ENCODE assay signal across 8 cellular contexts in the genomic region with DNA sequence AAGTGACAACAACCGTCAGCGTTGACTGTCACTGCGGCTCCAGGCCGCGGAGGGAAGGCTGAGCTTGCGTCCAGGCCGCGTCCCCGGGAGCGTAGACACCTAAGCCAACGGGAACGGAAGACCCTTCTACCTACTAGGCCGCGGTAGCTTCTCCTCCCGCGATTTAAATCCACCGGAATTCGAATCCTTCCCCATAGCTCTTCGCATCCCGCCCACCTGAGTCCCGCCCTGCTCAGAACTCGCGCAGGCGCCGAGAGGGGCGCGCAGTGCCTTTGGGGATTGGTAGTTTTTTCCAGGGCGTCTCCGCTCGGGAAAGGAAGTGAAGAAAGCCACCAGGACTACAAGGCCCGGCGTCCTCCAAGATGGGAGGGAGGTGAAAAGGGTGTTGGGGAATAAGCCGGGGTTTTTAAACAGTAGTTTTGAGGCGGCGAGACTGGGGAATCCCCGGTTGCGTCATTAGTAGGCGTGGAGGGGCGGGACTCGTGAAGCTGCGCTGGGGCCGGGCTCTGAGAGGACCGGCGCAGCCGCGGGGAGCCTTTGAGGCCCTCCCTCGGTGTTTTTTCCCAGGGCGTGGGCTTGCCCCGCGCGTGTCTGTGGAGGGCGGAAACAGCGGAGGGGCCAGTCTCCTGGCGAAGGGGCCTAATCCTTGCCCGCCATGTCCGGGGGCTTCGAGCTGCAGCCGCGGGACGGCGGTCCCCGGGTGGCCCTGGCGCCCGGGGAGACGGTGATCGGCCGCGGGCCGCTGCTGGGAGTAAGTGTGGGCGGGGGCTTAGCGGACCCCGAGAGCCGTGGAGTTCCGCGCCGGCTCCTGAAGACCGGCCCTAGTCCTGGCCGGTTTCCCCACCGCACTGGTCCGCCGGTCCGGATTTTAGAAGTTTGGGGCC. TPM values are rescaled to one million over a fixed set of nuclear protein-coding genes. Genes with fewer than 3 reads are reported as not detected.
DNase-seq lines count a peak whose midpoint lies in the region; FAIRE-seq and TF ChIP-seq lines count a peak whose summit lies in the region.

A gene with protein sequence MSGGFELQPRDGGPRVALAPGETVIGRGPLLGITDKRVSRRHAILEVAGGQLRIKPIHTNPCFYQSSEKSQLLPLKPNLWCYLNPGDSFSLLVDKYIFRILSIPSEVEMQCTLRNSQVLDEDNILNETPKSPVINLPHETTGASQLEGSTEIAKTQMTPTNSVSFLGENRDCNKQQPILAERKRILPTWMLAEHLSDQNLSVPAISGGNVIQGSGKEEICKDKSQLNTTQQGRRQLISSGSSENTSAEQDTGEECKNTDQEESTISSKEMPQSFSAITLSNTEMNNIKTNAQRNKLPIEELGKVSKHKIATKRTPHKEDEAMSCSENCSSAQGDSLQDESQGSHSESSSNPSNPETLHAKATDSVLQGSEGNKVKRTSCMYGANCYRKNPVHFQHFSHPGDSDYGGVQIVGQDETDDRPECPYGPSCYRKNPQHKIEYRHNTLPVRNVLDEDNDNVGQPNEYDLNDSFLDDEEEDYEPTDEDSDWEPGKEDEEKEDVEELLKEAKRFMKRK (plus strand): TSS at position 509 of the 884 bp plus-strand sequence. CDS start 147 bp downstream, at position 656.
A gene with protein sequence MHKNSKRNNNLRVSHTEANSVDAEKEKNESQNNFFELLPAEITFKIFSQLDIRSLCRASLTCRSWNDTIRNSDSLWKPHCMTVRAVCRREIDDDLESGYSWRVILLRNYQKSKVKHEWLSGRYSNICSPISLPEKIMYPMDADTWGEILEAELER (minus strand): TSS at position 218 of the 884 bp plus-strand sequence. CDS start 2,149 bp downstream, outside the sequence.

- no peak for TF ChIP-seq CTCF in HFFc6 (IDR thresholded peaks at IDR 0.05)

- H3K4me3 ChIP-seq in neuron (ENCODE audit: low read length), result peak within 1 kb of the TSS; percentile 75

- H2AFZ ChIP-seq in neuron (ENCODE audit: low read depth, low read length), result peak within 1 kb of the TSS; percentile 99

- peak within 1 kb of the TSS; percentile 91 for H3K27ac Mint-ChIP-seq in HFFc6
- H3K27ac Mint-ChIP-seq in activated naive CD4-positive, alpha-beta T cell treated with anti-CD3 and anti-CD28 coated beads, Interleukin-2, amount 10 ng/mL, durations not matched to agents 7 days and 5 days, result peak within 1 kb of the TSS; percentile 96

- peaks cover 42% of the 10 kb centered on the region for H3K4me1 Mint-ChIP-seq in HFFc6 (ENCODE audit: low read depth)
- peaks cover 49% of the 10 kb centered on the region for H3K4me1 Mint-ChIP-seq in activated naive CD4-positive, alpha-beta T cell treated with anti-CD3 and anti-CD28 coated beads, Interleukin-2, amount 10 ng/mL, durations not matched to agents 7 days and 5 days

- H3K36me3 ChIP-seq in neuron (ENCODE audit: insufficient read depth, low read length), result no peaks in the 10 kb centered on the region

- in situ Hi-C loops in SK-MEL-5 (cut with HindIII; ENCODE audit: low pct_unique_long_range_greater_than_20kb, low sequenced_read_pairs), result no loop called here

- H3K27me3 Mint-ChIP-seq in HFFc6 (ENCODE audit: insufficient read depth), result no peaks in the 10 kb centered on the region; the same call in 1 of the 2 replicates
- H3K27me3 Mint-ChIP-seq in activated naive CD4-positive, alpha-beta T cell treated with anti-CD3 and anti-CD28 coated beads, Interleukin-2, amount 10 ng/mL, durations not matched to agents 7 days and 5 days, result no peaks in the 10 kb centered on the region

- H3K9me3 Mint-ChIP-seq in HFFc6, result no peaks in the 10 kb centered on the region
- no peaks in the 10 kb centered on the region for H3K9me3 Mint-ChIP-seq in activated naive CD4-positive, alpha-beta T cell treated with anti-CD3 and anti-CD28 coated beads, Interleukin-2, amount 10 ng/mL, durations not matched to agents 7 days and 5 days

- CTCF ChIA-PET in activated naive CD4-positive, alpha-beta T cell treated with anti-CD3 and anti-CD28 coated beads, Interleukin-2, amount 10 ng/mL, durations not matched to agents 7 days and 5 days (lab: Charles Lee), result interaction anchor here (0.5 to 4.9 kb wide), 8 partner anchors 20 to 535 kb away, joined by 3 to 65 read pairs (median 4); no protein-coding TSS in a partner anchor

- peak; percentile 99 for DNase-seq in GM04504 (ENCODE audit: low read depth)
- peak; percentile 99 for DNase-seq in HFFc6
- DNase-seq in NAMALWA (ENCODE audit: low spot score), result peak; percentile 100
- DNase-seq in SK-MEL-5 (ENCODE audit: low read depth, low spot score), result peak; percentile 100
- DNase-seq in activated naive CD4-positive, alpha-beta T cell treated with anti-CD3 and anti-CD28 coated beads, Interleukin-2, amount 10 ng/mL, durations not matched to agents 7 days and 5 days, result peak; percentile 99
- peak; percentile 92 to 93 for DNase-seq in frontal cortex (ENCODE audit: low spot score in 2 of 2)
- peak; percentile 100 for DNase-seq in stromal cell of bone marrow (ENCODE audit: low read depth)

- peak within 1 kb of the TSS; percentile 99 for H3K4me3 Mint-ChIP-seq in HFFc6
- peak within 1 kb of the TSS; percentile 94 for H3K4me3 Mint-ChIP-seq in activated naive CD4-positive, alpha-beta T cell treated with anti-CD3 and anti-CD28 coated beads, Interleukin-2, amount 10 ng/mL, durations not matched to agents 7 days and 5 days

- no peaks in the 10 kb centered on the region for H3K36me3 Mint-ChIP-seq in HFFc6 (ENCODE audit: low read depth)
- peaks cover 3% of the 10 kb centered on the region for H3K36me3 Mint-ChIP-seq in activated naive CD4-positive, alpha-beta T cell treated with anti-CD3 and anti-CD28 coated beads, Interleukin-2, amount 10 ng/mL, durations not matched to agents 7 days and 5 days

- no peaks in the 10 kb centered on the region for H3K9me3 ChIP-seq in neuron (ENCODE audit: low read length)

- peaks cover 15% of the 10 kb centered on the region for H3K4me1 ChIP-seq in neuron (ENCODE audit: insufficient read depth, low read length)

- no peaks in the 10 kb centered on the region for H3K27me3 ChIP-seq in neuron (ENCODE audit: insufficient read depth, low read length)

- peak; percentile 88 for FAIRE-seq in frontal cortex (lab: Jason Lieb, UNC)

RNA-seq across cellular contexts. Expression of the first gene that starts in this region (rescaled TPM):
- 1 to 10 TPM; 1.3 to 1.8 (median 1.5) TPM for total RNA-seq in HFFc6 (2021; fragmentation: NEBNext Ultra II Directional; extraction: Animal tissue kit (Norgen Biotek cat#: 25700))
- 5.2 and 6.4 TPM in 2 replicates for total RNA-seq in SK-MEL-5 (2014; rRNA removed; shearing (Covaris generic))
- polyA plus RNA-seq in SK-MEL-5 (2015; cell fraction: cytosol; rRNA removed), result 5.2 and 5.7 TPM in 2 replicates
- 6.5 and 14.9 TPM in 2 replicates for polyA plus RNA-seq in SK-MEL-5 (2015; cell fraction: nucleus; rRNA removed)
- 11.8 TPM for total RNA-seq in frontal cortex

RNA-seq across cellular contexts. Expression of the second gene that starts in this region (rescaled TPM):
- total RNA-seq in HFFc6 (2021; fragmentation: NEBNext Ultra II Directional; extraction: Animal tissue kit (Norgen Biotek cat#: 25700)), result under 1 TPM; 0.40 to 0.85 (median 0.72) TPM
- total RNA-seq in SK-MEL-5 (2014; rRNA removed; shearing (Covaris generic)), result 0.83 and 1.2 TPM in 2 replicates
- polyA plus RNA-seq in SK-MEL-5 (2015; cell fraction: cytosol; rRNA removed), result 1.0 and 1.1 TPM in 2 replicates
- 2.5 and 3.4 TPM in 2 replicates for polyA plus RNA-seq in SK-MEL-5 (2015; cell fraction: nucleus; rRNA removed)
- 0.82 TPM for total RNA-seq in frontal cortex

Comparison
In these comparisons a context has a peak if more than half of its experiments do, and no peak if none do; other contexts are left out.
1. Peak in every context shown above with its lines: DNase-seq and H3K4me3 ChIP-seq.